In genomic region chr6:33455051-33455450, GRCh38 we compare ENCODE assay signal across 2 cellular contexts.
TF ChIP-seq lines count a peak whose summit lies in the region.

No MANE protein-coding gene starts in this region.

TF ChIP-seq in SK-N-SH, 30 proteins besides CTCF, POLR2A, EP300 and RAD21:
- no peak for TF ChIP-seq MEF2A (IDR thresholded peaks at IDR 0.05; ENCODE audit: borderline replicate concordance, low read depth)
- no peak for TF ChIP-seq FOXM1 (IDR thresholded peaks at IDR 0.05; ENCODE audit: low read depth)
- TF ChIP-seq, protein P1, sequence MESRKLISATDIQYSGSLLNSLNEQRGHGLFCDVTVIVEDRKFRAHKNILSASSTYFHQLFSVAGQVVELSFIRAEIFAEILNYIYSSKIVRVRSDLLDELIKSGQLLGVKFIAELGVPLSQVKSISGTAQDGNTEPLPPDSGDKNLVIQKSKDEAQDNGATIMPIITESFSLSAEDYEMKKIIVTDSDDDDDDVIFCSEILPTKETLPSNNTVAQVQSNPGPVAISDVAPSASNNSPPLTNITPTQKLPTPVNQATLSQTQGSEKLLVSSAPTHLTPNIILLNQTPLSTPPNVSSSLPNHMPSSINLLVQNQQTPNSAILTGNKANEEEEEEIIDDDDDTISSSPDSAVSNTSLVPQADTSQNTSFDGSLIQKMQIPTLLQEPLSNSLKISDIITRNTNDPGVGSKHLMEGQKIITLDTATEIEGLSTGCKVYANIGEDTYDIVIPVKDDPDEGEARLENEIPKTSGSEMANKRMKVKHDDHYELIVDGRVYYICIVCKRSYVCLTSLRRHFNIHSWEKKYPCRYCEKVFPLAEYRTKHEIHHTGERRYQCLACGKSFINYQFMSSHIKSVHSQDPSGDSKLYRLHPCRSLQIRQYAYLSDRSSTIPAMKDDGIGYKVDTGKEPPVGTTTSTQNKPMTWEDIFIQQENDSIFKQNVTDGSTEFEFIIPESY (IDR thresholded peaks at IDR 0.05; ENCODE audit: borderline replicate concordance, low read depth), result no peak
- no peak for TF ChIP-seq TEAD4 (IDR thresholded peaks at IDR 0.05; ENCODE audit: borderline replicate concordance, insufficient read depth)
- TF ChIP-seq GATA2 (CRISPR knock-in tag; IDR thresholded peaks at IDR 0.05), result no peak
- no peak for TF ChIP-seq SIN3A (IDR thresholded peaks at IDR 0.05; ENCODE audit: borderline replicate concordance, low read depth, low read length)
- TF ChIP-seq RFX5 (IDR thresholded peaks at IDR 0.05; ENCODE audit: low read length), result no peak
- TF ChIP-seq CHD2 (IDR thresholded peaks at IDR 0.05; ENCODE audit: low read length, partially characterized antibody), result no peak
- TF ChIP-seq, protein P2, sequence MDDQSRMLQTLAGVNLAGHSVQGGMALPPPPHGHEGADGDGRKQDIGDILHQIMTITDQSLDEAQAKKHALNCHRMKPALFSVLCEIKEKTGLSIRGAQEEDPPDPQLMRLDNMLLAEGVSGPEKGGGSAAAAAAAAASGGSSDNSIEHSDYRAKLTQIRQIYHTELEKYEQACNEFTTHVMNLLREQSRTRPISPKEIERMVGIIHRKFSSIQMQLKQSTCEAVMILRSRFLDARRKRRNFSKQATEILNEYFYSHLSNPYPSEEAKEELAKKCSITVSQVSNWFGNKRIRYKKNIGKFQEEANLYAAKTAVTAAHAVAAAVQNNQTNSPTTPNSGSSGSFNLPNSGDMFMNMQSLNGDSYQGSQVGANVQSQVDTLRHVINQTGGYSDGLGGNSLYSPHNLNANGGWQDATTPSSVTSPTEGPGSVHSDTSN (IDR thresholded peaks at IDR 0.05), result no peak
- no peak for TF ChIP-seq JUND (IDR thresholded peaks at IDR 0.05)
- TF ChIP-seq MXI1 (IDR thresholded peaks at IDR 0.05; ENCODE audit: low read depth, low read length), result no peak
- no peak for TF ChIP-seq YY1 (IDR thresholded peaks at IDR 0.05; ENCODE audit: low read depth)
- TF ChIP-seq REST (IDR thresholded peaks at IDR 0.05; ENCODE audit: low read depth, low read length), result no peak

TF ChIP-seq in SK-N-SH treated with all-trans-retinoic acid at 6 μM for 48 hours, 23 proteins besides CTCF, POLR2A, EP300 and RAD21:
- TF ChIP-seq ESRRG (CRISPR knock-in tag; IDR thresholded peaks at IDR 0.05) (no peak), TOX (CRISPR knock-in tag; IDR thresholded peaks at IDR 0.05; ENCODE audit: borderline replicate concordance) (no peak), ZC3H10 (CRISPR knock-in tag; IDR thresholded peaks at IDR 0.05) (no peak), TSHZ2 (CRISPR knock-in tag; IDR thresholded peaks at IDR 0.05) (no peak), PPARA (CRISPR knock-in tag; IDR thresholded peaks at IDR 0.05; ENCODE audit: borderline replicate concordance) (no peak), ZNF8 (CRISPR knock-in tag; IDR thresholded peaks at IDR 0.05) (no peak), ZFP30 (CRISPR knock-in tag; IDR thresholded peaks at IDR 0.05) (no peak), PATZ1 (CRISPR knock-in tag; IDR thresholded peaks at IDR 0.05; ENCODE audit: borderline replicate concordance) (no peak), ZNF565 (CRISPR knock-in tag; conservative IDR thresholded peaks at IDR 0.05; ENCODE audit: low read depth) (no peak), ISL1 (CRISPR knock-in tag; IDR thresholded peaks at IDR 0.05) (no peak)
- TF ChIP-seq, protein P3, sequence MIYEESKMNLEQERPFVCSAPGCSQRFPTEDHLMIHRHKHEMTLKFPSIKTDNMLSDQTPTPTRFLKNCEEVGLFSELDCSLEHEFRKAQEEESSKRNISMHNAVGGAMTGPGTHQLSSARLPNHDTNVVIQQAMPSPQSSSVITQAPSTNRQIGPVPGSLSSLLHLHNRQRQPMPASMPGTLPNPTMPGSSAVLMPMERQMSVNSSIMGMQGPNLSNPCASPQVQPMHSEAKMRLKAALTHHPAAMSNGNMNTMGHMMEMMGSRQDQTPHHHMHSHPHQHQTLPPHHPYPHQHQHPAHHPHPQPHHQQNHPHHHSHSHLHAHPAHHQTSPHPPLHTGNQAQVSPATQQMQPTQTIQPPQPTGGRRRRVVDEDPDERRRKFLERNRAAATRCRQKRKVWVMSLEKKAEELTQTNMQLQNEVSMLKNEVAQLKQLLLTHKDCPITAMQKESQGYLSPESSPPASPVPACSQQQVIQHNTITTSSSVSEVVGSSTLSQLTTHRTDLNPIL (CRISPR knock-in tag; IDR thresholded peaks at IDR 0.05; ENCODE audit: low read depth), result no peak
TF ChIP-seq in SK-N-SH treated with all-trans-retinoic acid at 6 μM for 48 hours: peak in this region for 0.
